ENCODE assay signal across 8 cellular contexts in genomic region chr2:175004980-175005832, GRCh38.
DNase-seq lines count a peak whose midpoint lies in the region; ATAC-seq and TF ChIP-seq lines count a peak whose summit lies in the region.

CHN1 (minus strand) TSS chr2:175005381; CDS start chr2:175004912, 469 bp downstream.

- H3K27ac Mint-ChIP-seq in central memory CD8-positive, alpha-beta T cell (ENCODE audit: low read depth): peak within 1 kb of the TSS; percentile 49

- DNase-seq in GM10248 (ENCODE audit: extremely low spot score) (peak; percentile 55), NCI-H1694 (lab: John Stamatoyannopoulos, UW) (peak; percentile 81), kidney glomerular epithelial cell (lab: John Stamatoyannopoulos, UW) (peak; percentile 30)
- peak; percentile 6 for DNase-seq in activated CD4-positive, CD25-positive, alpha-beta regulatory T cell treated with anti-CD3 and anti-CD28 coated beads, Interleukin-2, amount 50 U/mL, for 16 hours (ENCODE audit: low read depth, low spot score)
- DNase-seq in central memory CD8-positive, alpha-beta T cell (ENCODE audit: low spot score in 2 of 2): peak; percentile 25 to 30
- DNase-seq in stimulated activated CD4-positive, alpha-beta T cell treated with anti-CD3 and anti-CD28 coated beads, Interleukin-15, amount 100 ng/mL, for 24 hours: peak; percentile 82

- peak within 1 kb of the TSS; percentile 74 for H3K4me3 Mint-ChIP-seq in central memory CD8-positive, alpha-beta T cell

- no peak for TF ChIP-seq CTCF in GM10248 (IDR thresholded peaks at IDR 0.05; ENCODE audit: control extremely low read depth, extremely low read depth, low read depth, missing control alignments)

- peak; percentile 83 for ATAC-seq in HG02588 (IDR thresholded peaks at IDR 0.05; ENCODE audit: unreplicated experiment)
- ATAC-seq in central memory CD8-positive, alpha-beta T cell (replicated peaks; ENCODE audit: extremely low read depth, poor library complexity, severe bottlenecking): peak; percentile 91
- ATAC-seq in HG03378 (IDR thresholded peaks at IDR 0.05; ENCODE audit: unreplicated experiment): no peak

- H3K9me3 Mint-ChIP-seq in central memory CD8-positive, alpha-beta T cell: no peaks in the 10 kb centered on the region

- H3K27me3 Mint-ChIP-seq in central memory CD8-positive, alpha-beta T cell: peaks cover 52% of the 10 kb centered on the region

- CTCF ChIA-PET in GM10248 (lab: Yijun Ruan, JAX): interaction anchor here (0.9 to 1.4 kb wide), 3 partner anchors 10 to 306 kb away, joined by 3 to 4 read pairs (median 3); no protein-coding TSS in a partner anchor

- H3K4me1 Mint-ChIP-seq in central memory CD8-positive, alpha-beta T cell: no peaks in the 10 kb centered on the region

- POLR2A ChIA-PET in GM10248 (lab: Yijun Ruan, JAX): no interaction called here

- peaks cover 3% of the 10 kb centered on the region for H3K36me3 Mint-ChIP-seq in central memory CD8-positive, alpha-beta T cell (ENCODE audit: insufficient read depth)

Comparison
In these comparisons a context has a peak if more than half of its experiments do, and no peak if none do; other contexts are left out.
1. DNase-seq: peak in every context shown above with its lines; median percentile 82 in stimulated activated CD4-positive, alpha-beta T cell treated with anti-CD3 and anti-CD28 coated beads, Interleukin-15, amount 100 ng/mL, for 24 hours; 81 in NCI-H1694; 55 in GM10248; 30 in kidney glomerular epithelial cell; 28 in central memory CD8-positive, alpha-beta T cell; 6 in activated CD4-positive, CD25-positive, alpha-beta regulatory T cell treated with anti-CD3 and anti-CD28 coated beads, Interleukin-2, amount 50 U/mL, for 16 hours.